ENCODE assay signal across 38 cellular contexts in the genomic region with DNA sequence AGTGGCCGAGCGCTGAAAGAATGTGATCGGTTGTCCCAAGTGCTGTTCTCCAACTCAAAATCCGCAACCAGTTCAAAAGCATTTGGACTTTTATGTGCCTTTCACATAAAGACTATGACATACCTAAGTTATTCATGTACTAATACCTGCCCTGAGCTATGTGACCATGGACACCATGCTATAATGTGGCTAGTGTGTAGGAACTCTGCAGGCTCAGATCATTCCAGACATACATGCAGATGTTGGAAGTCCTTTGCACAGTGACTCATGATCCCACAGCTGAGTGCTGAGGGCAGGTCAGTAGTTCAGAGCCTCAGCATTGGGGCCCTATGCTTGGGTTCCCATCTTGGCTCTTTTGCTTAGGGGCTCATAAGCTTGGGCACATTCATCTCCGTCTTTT.
"Had no signal": no experiment of that assay in that cellular context is flagged by ENCODE, and none has a peak within 500 bp of the region (broad histone marks: within the 10 kb centered on the region; RNA-seq: fewer than 3 reads in every experiment).

No MANE protein-coding gene starts in this region.

- H3K4me1 ChIP-seq: adrenal gland, ascending aorta had no signal

- H3K27ac ChIP-seq: adrenal gland, ascending aorta, cardiac muscle cell, VCaP had no signal

- DNase-seq: activated B cell treated with CpG ODN at 0.5 μM for 24 hours; activated CD4-positive, alpha-beta memory T cell treated with anti-CD3 and anti-CD28 coated beads for 36 hours; activated CD4-positive, alpha-beta T cell treated with anti-CD3 and anti-CD28 coated beads for 4 hours; activated CD4-positive, alpha-beta T cell treated with anti-CD3 and anti-CD28 coated beads, Interleukin-2, amount 10 ng/mL, durations not matched to agents 24 days and 14 days; activated CD4-positive, alpha-beta T cell treated with anti-CD3 and anti-CD28 coated beads, Interleukin-2, amount 50 U/mL, for 1 hour; activated CD4-positive, alpha-beta T cell treated with anti-CD3 and anti-CD28 coated beads, Interleukin-2, amount 50 U/mL, for 4 hours; activated CD4-positive, CD25-positive, alpha-beta regulatory T cell treated with anti-CD3 and anti-CD28 coated beads, Interleukin-2, amount 50 U/mL, for 72 hours; activated CD8-positive, alpha-beta T cell treated with anti-CD3 and anti-CD28 coated beads for 36 hours; activated effector memory CD4-positive, alpha-beta T cell treated with anti-CD3 and anti-CD28 coated beads, Interleukin-2, amount 50 U/mL, for 16 hours; activated gamma-delta T cell treated with Interleukin-2 at 50 U/mL for 16 hours; activated naive CD4-positive, alpha-beta T cell; activated naive CD4-positive, alpha-beta T cell treated with anti-CD3 and anti-CD28 coated beads for 36 hours; activated naive CD4-positive, alpha-beta T cell treated with anti-CD3 and anti-CD28 coated beads, Interleukin-2, amount 50 U/mL, for 16 hours; activated naive CD8-positive, alpha-beta T cell treated with anti-CD3 and anti-CD28 coated beads for 36 hours; activated T-cell treated with anti-CD3 and anti-CD28 coated beads for 4 hours; activated T-cell treated with anti-CD3 and anti-CD28 coated beads, Interleukin-2, amount 50 U/mL, for 1 hour; activated T-cell treated with anti-CD3 and anti-CD28 coated beads, Interleukin-2, amount 50 U/mL, for 4 hours; activated T-cell treated with anti-CD3 and anti-CD28 coated beads, Interleukin-2, amount 50 U/mL, for 72 hours; adrenal gland; amygdala; anterior cingulate cortex; caudate nucleus; cerebellar nuclear complex; T-helper 1 cell; T-helper 2 cell; T-helper 9 cell had no signal

- H3K9me3 Mint-ChIP-seq: activated B cell treated with CpG ODN at 0.5 μM for 24 hours; activated CD4-positive, alpha-beta memory T cell treated with anti-CD3 and anti-CD28 coated beads for 36 hours; activated CD4-positive, alpha-beta T cell treated with anti-CD3 and anti-CD28 coated beads, Interleukin-2, amount 10 ng/mL, durations not matched to agents 24 days and 14 days; activated CD8-positive, alpha-beta T cell treated with anti-CD3 and anti-CD28 coated beads for 36 hours; activated naive CD4-positive, alpha-beta T cell treated with anti-CD3 and anti-CD28 coated beads for 36 hours; activated naive CD4-positive, alpha-beta T cell treated with anti-CD3 and anti-CD28 coated beads, Interleukin-2, amount 50 U/mL, for 72 hours; activated T-cell treated with anti-CD3 and anti-CD28 coated beads, Interleukin-2, amount 50 U/mL, for 4 hours; activated T-cell treated with anti-CD3 and anti-CD28 coated beads, Interleukin-2, amount 50 U/mL, for 72 hours; activated T-helper 1 cell treated with anti-CD3 and anti-CD28 coated beads, Interleukin-12 subunit alpha, Interleukin-12 subunit beta, Interleukin-2, Interleukin-4 antibody, amounts not matched to agents 30 ng/mL and 10 ng/mL and 1 ng/mL, durations not matched to agents 14 hours and 24 hours and 36 hours; activated T-helper 17 cell treated with anti-CD3 and anti-CD28 coated beads, Interleukin-2, amount 50 U/mL, for 72 hours; central memory CD8-positive, alpha-beta T cell; T-helper 1 cell treated with Interleukin-12 subunit alpha and Interleukin-12 subunit beta and Interleukin-4 antibody, amounts not matched to agents 30 μg/mL and 1 μg/mL, for 36 hours; T-helper 2 cell treated with Interferon-gamma antibody and Interleukin-4, amounts not matched to agents 5 μg/mL and 100 μg/mL, for 36 hours had no signal

- ATAC-seq: activated CD8-positive, alpha-beta T cell treated with anti-CD3 and anti-CD28 coated beads for 36 hours; activated naive CD4-positive, alpha-beta T cell treated with anti-CD3 and anti-CD28 coated beads, Interleukin-2, amount 50 U/mL, for 72 hours; activated T-cell treated with anti-CD3 and anti-CD28 coated beads, Interleukin-2, amount 50 U/mL, for 4 hours; activated T-cell treated with anti-CD3 and anti-CD28 coated beads, Interleukin-2, amount 50 U/mL, for 72 hours; activated T-helper 17 cell treated with anti-CD3 and anti-CD28 coated beads, Interleukin-2, amount 50 U/mL, for 72 hours had no signal

- H3K27ac Mint-ChIP-seq: activated B cell treated with CpG ODN at 0.5 μM for 24 hours; activated CD4-positive, alpha-beta memory T cell treated with anti-CD3 and anti-CD28 coated beads for 36 hours; activated CD4-positive, alpha-beta T cell treated with anti-CD3 and anti-CD28 coated beads, Interleukin-2, amount 10 ng/mL, durations not matched to agents 24 days and 14 days; activated CD8-positive, alpha-beta T cell treated with anti-CD3 and anti-CD28 coated beads for 36 hours; activated naive CD4-positive, alpha-beta T cell treated with anti-CD3 and anti-CD28 coated beads for 36 hours; activated naive CD4-positive, alpha-beta T cell treated with anti-CD3 and anti-CD28 coated beads, Interleukin-2, amount 50 U/mL, for 72 hours; activated naive CD8-positive, alpha-beta T cell treated with anti-CD3 and anti-CD28 coated beads for 36 hours; activated T-cell treated with anti-CD3 and anti-CD28 coated beads, Interleukin-2, amount 50 U/mL, for 72 hours; activated T-helper 1 cell treated with anti-CD3 and anti-CD28 coated beads, Interleukin-12 subunit alpha, Interleukin-12 subunit beta, Interleukin-2, Interleukin-4 antibody, amounts not matched to agents 30 ng/mL and 10 ng/mL and 1 ng/mL, durations not matched to agents 14 hours and 24 hours and 36 hours; activated T-helper 17 cell treated with anti-CD3 and anti-CD28 coated beads, Interleukin-2, amount 50 U/mL, for 72 hours; brain; T-helper 1 cell treated with Interleukin-12 subunit alpha and Interleukin-12 subunit beta and Interleukin-4 antibody, amounts not matched to agents 30 μg/mL and 1 μg/mL, for 36 hours; T-helper 2 cell treated with Interferon-gamma antibody and Interleukin-4, amounts not matched to agents 5 μg/mL and 100 μg/mL, for 36 hours had no signal

- H3K4me1 Mint-ChIP-seq: activated B cell treated with CpG ODN at 0.5 μM for 24 hours; activated CD4-positive, alpha-beta T cell treated with anti-CD3 and anti-CD28 coated beads, Interleukin-2, amount 10 ng/mL, durations not matched to agents 24 days and 14 days; activated naive CD8-positive, alpha-beta T cell treated with anti-CD3 and anti-CD28 coated beads for 36 hours; activated T-helper 17 cell treated with anti-CD3 and anti-CD28 coated beads, Interleukin-2, amount 50 U/mL, for 72 hours; central memory CD8-positive, alpha-beta T cell had no signal

- H3K4me3 ChIP-seq: adrenal gland, ascending aorta, cardiac muscle cell had no signal

- H3K27me3 ChIP-seq: adrenal gland, ascending aorta, cardiac muscle cell had no signal

- H3K36me3 ChIP-seq: adrenal gland, ascending aorta, cardiac muscle cell had no signal

- H3K36me3 Mint-ChIP-seq: activated CD4-positive, alpha-beta memory T cell treated with anti-CD3 and anti-CD28 coated beads for 36 hours; activated naive CD4-positive, alpha-beta T cell treated with anti-CD3 and anti-CD28 coated beads, Interleukin-2, amount 50 U/mL, for 72 hours; activated naive CD8-positive, alpha-beta T cell treated with anti-CD3 and anti-CD28 coated beads for 36 hours; brain had no signal

- FAIRE-seq: bronchial epithelial cell, TTC549 had no signal

- H3K4me3 Mint-ChIP-seq: activated B cell treated with CpG ODN at 0.5 μM for 24 hours; activated CD4-positive, alpha-beta memory T cell treated with anti-CD3 and anti-CD28 coated beads for 36 hours; activated CD4-positive, alpha-beta T cell treated with anti-CD3 and anti-CD28 coated beads, Interleukin-2, amount 10 ng/mL, durations not matched to agents 24 days and 14 days; activated CD8-positive, alpha-beta T cell treated with anti-CD3 and anti-CD28 coated beads for 36 hours; activated naive CD4-positive, alpha-beta T cell treated with anti-CD3 and anti-CD28 coated beads for 36 hours; activated naive CD8-positive, alpha-beta T cell treated with anti-CD3 and anti-CD28 coated beads for 36 hours; activated T-cell treated with anti-CD3 and anti-CD28 coated beads, Interleukin-2, amount 50 U/mL, for 4 hours; activated T-cell treated with anti-CD3 and anti-CD28 coated beads, Interleukin-2, amount 50 U/mL, for 72 hours; activated T-helper 1 cell treated with anti-CD3 and anti-CD28 coated beads, Interleukin-12 subunit alpha, Interleukin-12 subunit beta, Interleukin-2, Interleukin-4 antibody, amounts not matched to agents 30 ng/mL and 10 ng/mL and 1 ng/mL, durations not matched to agents 14 hours and 24 hours and 36 hours; activated T-helper 17 cell treated with anti-CD3 and anti-CD28 coated beads, Interleukin-2, amount 50 U/mL, for 72 hours; brain; central memory CD8-positive, alpha-beta T cell; T-helper 1 cell treated with Interleukin-12 subunit alpha and Interleukin-12 subunit beta and Interleukin-4 antibody, amounts not matched to agents 30 μg/mL and 1 μg/mL, for 36 hours; T-helper 2 cell treated with Interferon-gamma antibody and Interleukin-4, amounts not matched to agents 5 μg/mL and 100 μg/mL, for 36 hours had no signal

- H3K9me3 ChIP-seq: adrenal gland, ascending aorta had no signal
